In genomic region chr19:28522545-28522922, GRCh38 we compare ENCODE assay signal across 29 cellular contexts.
"Had no signal": no experiment of that assay in that cellular context is flagged by ENCODE, and none has a peak within 500 bp of the region (broad histone marks: within the 10 kb centered on the region; RNA-seq: fewer than 3 reads in every experiment).

No MANE protein-coding gene starts in this region.

- H3K27me3 Mint-ChIP-seq: activated CD4-positive, alpha-beta memory T cell treated with anti-CD3 and anti-CD28 coated beads for 36 hours; activated CD4-positive, alpha-beta T cell treated with anti-CD3 and anti-CD28 coated beads for 36 hours; activated CD4-positive, alpha-beta T cell treated with anti-CD3 and anti-CD28 coated beads, Interleukin-2, amount 10 ng/mL, durations not matched to agents 24 days and 14 days; activated CD8-positive, alpha-beta memory T cell treated with anti-CD3 and anti-CD28 coated beads, Interleukin-2, amount 10 ng/mL, durations not matched to agents 7 days and 5 days; activated naive CD4-positive, alpha-beta T cell treated with anti-CD3 and anti-CD28 coated beads, Interleukin-2, amount 10 ng/mL, durations not matched to agents 7 days and 5 days; activated naive CD8-positive, alpha-beta T cell treated with anti-CD3 and anti-CD28 coated beads, Interleukin-2, amount 10 ng/mL, durations not matched to agents 7 days and 5 days; brain had no signal

- H3K9me3 Mint-ChIP-seq: activated CD4-positive, alpha-beta memory T cell treated with anti-CD3 and anti-CD28 coated beads for 36 hours; activated naive CD4-positive, alpha-beta T cell treated with anti-CD3 and anti-CD28 coated beads, Interleukin-2, amount 50 U/mL, for 72 hours; activated T-helper 2 cell treated with anti-CD3 and anti-CD28 coated beads, Interferon-gamma antibody, Interleukin-2, Interleukin-4, amounts not matched to agents 10 μg/mL and 5 μg/mL and 100 μg/mL, durations not matched to agents 14 hours and 24 hours and 36 hours; brain had no signal

- H3K27ac ChIP-seq: ascending aorta, breast epithelium, cardiac muscle cell, colonic mucosa, epithelial cell of prostate, gastroesophageal sphincter, heart right ventricle had no signal

- H3K4me1 Mint-ChIP-seq: activated CD4-positive, alpha-beta T cell treated with anti-CD3 and anti-CD28 coated beads for 36 hours; activated CD4-positive, alpha-beta T cell treated with anti-CD3 and anti-CD28 coated beads, Interleukin-2, amount 10 ng/mL, durations not matched to agents 24 days and 14 days; activated CD8-positive, alpha-beta memory T cell treated with anti-CD3 and anti-CD28 coated beads, Interleukin-2, amount 10 ng/mL, durations not matched to agents 7 days and 5 days; activated naive CD4-positive, alpha-beta T cell treated with anti-CD3 and anti-CD28 coated beads, Interleukin-2, amount 10 ng/mL, durations not matched to agents 7 days and 5 days; activated naive CD8-positive, alpha-beta T cell treated with anti-CD3 and anti-CD28 coated beads, Interleukin-2, amount 10 ng/mL, durations not matched to agents 7 days and 5 days had no signal

- H3K27ac Mint-ChIP-seq: activated CD4-positive, alpha-beta memory T cell treated with anti-CD3 and anti-CD28 coated beads for 36 hours; activated CD4-positive, alpha-beta T cell treated with anti-CD3 and anti-CD28 coated beads for 36 hours; activated CD4-positive, alpha-beta T cell treated with anti-CD3 and anti-CD28 coated beads, Interleukin-2, amount 10 ng/mL, durations not matched to agents 24 days and 14 days; activated CD8-positive, alpha-beta memory T cell treated with anti-CD3 and anti-CD28 coated beads, Interleukin-2, amount 10 ng/mL, durations not matched to agents 7 days and 5 days; activated CD8-positive, alpha-beta T cell treated with anti-CD3 and anti-CD28 coated beads, Interleukin-2, amount 10 ng/mL, durations not matched to agents 7 days and 5 days; activated naive CD4-positive, alpha-beta T cell treated with anti-CD3 and anti-CD28 coated beads, Interleukin-2, amount 10 ng/mL, durations not matched to agents 7 days and 5 days; activated naive CD4-positive, alpha-beta T cell treated with anti-CD3 and anti-CD28 coated beads, Interleukin-2, amount 50 U/mL, for 72 hours; activated naive CD8-positive, alpha-beta T cell treated with anti-CD3 and anti-CD28 coated beads, Interleukin-2, amount 10 ng/mL, durations not matched to agents 7 days and 5 days; activated T-helper 1 cell treated with anti-CD3 and anti-CD28 coated beads, Interleukin-12 subunit alpha, Interleukin-12 subunit beta, Interleukin-2, Interleukin-4 antibody, amounts not matched to agents 30 ng/mL and 10 ng/mL and 1 ng/mL, durations not matched to agents 14 hours and 24 hours and 36 hours; activated T-helper 2 cell treated with anti-CD3 and anti-CD28 coated beads, Interferon-gamma antibody, Interleukin-2, Interleukin-4, amounts not matched to agents 10 μg/mL and 5 μg/mL and 100 μg/mL, durations not matched to agents 14 hours and 24 hours and 36 hours; brain had no signal

- H3K4me1 ChIP-seq: ascending aorta, breast epithelium, colonic mucosa, gastroesophageal sphincter, heart right ventricle had no signal

- H3K9me3 ChIP-seq: ascending aorta, breast epithelium, colonic mucosa, gastroesophageal sphincter had no signal

- ATAC-seq: activated CD4-positive, alpha-beta T cell treated with anti-CD3 and anti-CD28 coated beads for 36 hours; activated CD8-positive, alpha-beta memory T cell treated with anti-CD3 and anti-CD28 coated beads, Interleukin-2, amount 10 ng/mL, durations not matched to agents 7 days and 5 days; activated CD8-positive, alpha-beta T cell treated with anti-CD3 and anti-CD28 coated beads, Interleukin-2, amount 10 ng/mL, durations not matched to agents 7 days and 5 days; activated naive CD4-positive, alpha-beta T cell treated with anti-CD3 and anti-CD28 coated beads, Interleukin-2, amount 50 U/mL, for 72 hours; gastroesophageal sphincter; heart right ventricle had no signal

- DNase-seq: activated CD4-positive, alpha-beta memory T cell treated with anti-CD3 and anti-CD28 coated beads for 36 hours; activated CD4-positive, alpha-beta T cell treated with anti-CD3 and anti-CD28 coated beads for 36 hours; activated CD4-positive, CD25-positive, alpha-beta regulatory T cell; activated CD4-positive, CD25-positive, alpha-beta regulatory T cell treated with anti-CD3 and anti-CD28 coated beads, Interleukin-2, amount 50 U/mL, for 72 hours; activated CD8-positive, alpha-beta memory T cell treated with anti-CD3 and anti-CD28 coated beads, Interleukin-2, amount 10 ng/mL, durations not matched to agents 7 days and 5 days; activated CD8-positive, alpha-beta memory T cell treated with anti-CD3 and anti-CD28 coated beads, Interleukin-2, amount 50 U/mL, for 4 hours; activated CD8-positive, alpha-beta T cell treated with anti-CD3 and anti-CD28 coated beads, Interleukin-2, amount 10 ng/mL, durations not matched to agents 7 days and 5 days; activated effector memory CD4-positive, alpha-beta T cell treated with anti-CD3 and anti-CD28 coated beads, Interleukin-2, amount 50 U/mL, for 16 hours; activated naive CD4-positive, alpha-beta T cell treated with anti-CD3 and anti-CD28 coated beads, Interleukin-2, amount 10 ng/mL, durations not matched to agents 7 days and 5 days; activated naive CD8-positive, alpha-beta T cell treated with anti-CD3 and anti-CD28 coated beads, Interleukin-2, amount 10 ng/mL, durations not matched to agents 7 days and 5 days; activated T-cell treated with anti-CD3 and anti-CD28 coated beads, Interleukin-2, amount 50 U/mL, for 1 hour; activated T-cell treated with anti-CD3 and anti-CD28 coated beads, Interleukin-2, amount 50 U/mL, for 48 hours; central memory CD4-positive, alpha-beta T cell; cerebellar nuclear complex; colonic mucosa; effector CD8-positive, alpha-beta T cell; foreskin fibroblast; heart right ventricle; T-helper 2 cell had no signal

- H3K27me3 ChIP-seq: ascending aorta, breast epithelium, cardiac muscle cell, colonic mucosa, gastroesophageal sphincter had no signal

- H3K36me3 Mint-ChIP-seq: activated CD4-positive, alpha-beta memory T cell treated with anti-CD3 and anti-CD28 coated beads for 36 hours; activated CD8-positive, alpha-beta memory T cell treated with anti-CD3 and anti-CD28 coated beads, Interleukin-2, amount 10 ng/mL, durations not matched to agents 7 days and 5 days; activated naive CD4-positive, alpha-beta T cell treated with anti-CD3 and anti-CD28 coated beads, Interleukin-2, amount 10 ng/mL, durations not matched to agents 7 days and 5 days; activated naive CD4-positive, alpha-beta T cell treated with anti-CD3 and anti-CD28 coated beads, Interleukin-2, amount 50 U/mL, for 72 hours; activated naive CD8-positive, alpha-beta T cell treated with anti-CD3 and anti-CD28 coated beads, Interleukin-2, amount 10 ng/mL, durations not matched to agents 7 days and 5 days; brain had no signal

- H3K36me3 ChIP-seq: ascending aorta, breast epithelium, cardiac muscle cell, colonic mucosa, gastroesophageal sphincter, heart right ventricle had no signal

- H3K4me3 Mint-ChIP-seq: activated CD4-positive, alpha-beta memory T cell treated with anti-CD3 and anti-CD28 coated beads for 36 hours; activated CD4-positive, alpha-beta T cell treated with anti-CD3 and anti-CD28 coated beads for 36 hours; activated CD4-positive, alpha-beta T cell treated with anti-CD3 and anti-CD28 coated beads, Interleukin-2, amount 10 ng/mL, durations not matched to agents 24 days and 14 days; activated CD8-positive, alpha-beta memory T cell treated with anti-CD3 and anti-CD28 coated beads, Interleukin-2, amount 10 ng/mL, durations not matched to agents 7 days and 5 days; activated CD8-positive, alpha-beta T cell treated with anti-CD3 and anti-CD28 coated beads, Interleukin-2, amount 10 ng/mL, durations not matched to agents 7 days and 5 days; activated naive CD4-positive, alpha-beta T cell treated with anti-CD3 and anti-CD28 coated beads, Interleukin-2, amount 10 ng/mL, durations not matched to agents 7 days and 5 days; activated naive CD8-positive, alpha-beta T cell treated with anti-CD3 and anti-CD28 coated beads, Interleukin-2, amount 10 ng/mL, durations not matched to agents 7 days and 5 days; activated T-helper 1 cell treated with anti-CD3 and anti-CD28 coated beads, Interleukin-12 subunit alpha, Interleukin-12 subunit beta, Interleukin-2, Interleukin-4 antibody, amounts not matched to agents 30 ng/mL and 10 ng/mL and 1 ng/mL, durations not matched to agents 14 hours and 24 hours and 36 hours; brain had no signal

- H3K4me3 ChIP-seq: ascending aorta, breast epithelium, cardiac muscle cell, colonic mucosa, gastroesophageal sphincter, heart right ventricle had no signal
